ENCODE assay signal across 23 cellular contexts in genomic region chr10:64089648-64090047, GRCh38.
A peak's percentile ranks its signal among the peaks of the same experiment; 100 is the strongest.
DNase-seq lines count a peak whose midpoint lies in the region; ATAC-seq and TF ChIP-seq lines count a peak whose summit lies in the region.
"Had no signal": no experiment of that assay in that cellular context is flagged by ENCODE, and none has a peak within 500 bp of the region (broad histone marks: within the 10 kb centered on the region; RNA-seq: fewer than 3 reads in every experiment).

No MANE protein-coding gene starts in this region.

- no peak for ATAC-seq in GM23338
- no peak for ATAC-seq in HCT116
- ATAC-seq in GM19023 (IDR thresholded peaks at IDR 0.05; ENCODE audit: unreplicated experiment), result no peak
- ATAC-seq: GM12878 had no signal

- H3K27ac ChIP-seq in GM23338 (ENCODE audit: low read depth) (no peak overlapping the region), HCT116 (ENCODE audit: low read depth, low read length) (no peak overlapping the region)
- H3K27ac ChIP-seq: BLaER1 had no signal

- no peaks in the 10 kb centered on the region for H3K9me3 ChIP-seq in HCT116 (ENCODE audit: control insufficient read depth in 1 of 2, insufficient read depth in 1 of 2, low read depth in 1 of 2, low read length in 2 of 2)
- H3K9me3 ChIP-seq: BE2C, BLaER1 had no signal

- H3K9ac ChIP-seq in HCT116 (ENCODE audit: low read length), result no peak overlapping the region
- H3K9ac ChIP-seq: BLaER1 had no signal

- TF ChIP-seq RAD21 in HCT116 (IDR thresholded peaks at IDR 0.05; ENCODE audit: low read depth), result no peak

- CTCF ChIA-PET in HCT116 (lab: Charles Lee), result no interaction called here

- H3K4me2 ChIP-seq in GM23338 (no peak overlapping the region), HCT116 (ENCODE audit: low read length) (no peak overlapping the region)
- H3K4me2 ChIP-seq: BLaER1 had no signal

- intact Hi-C loops in HCT116 (cut with micrococcal nuclease), result no loop called here

- H3K79me2 ChIP-seq in GM23338 (replicated peaks; ENCODE audit: insufficient read depth), result no peaks in the 10 kb centered on the region
- no peaks in the 10 kb centered on the region for H3K79me2 ChIP-seq in HCT116 (ENCODE audit: insufficient read depth, low read length)

- POLR2A ChIA-PET in HCT116 (lab: Charles Lee), result no interaction called here

- H3K27me3 Mint-ChIP-seq in GM23338 (ENCODE audit: insufficient read depth, low read depth, poor library complexity), result peaks cover 18% of the 10 kb centered on the region
- H3K27me3 Mint-ChIP-seq: CD4-positive, CD25-positive, alpha-beta regulatory T cell had no signal

- H3K9me3 Mint-ChIP-seq in GM23338, result no peaks in the 10 kb centered on the region
- H3K9me3 Mint-ChIP-seq: CD4-positive, CD25-positive, alpha-beta regulatory T cell; CD8-positive, alpha-beta memory T cell had no signal

- no peaks in the 10 kb centered on the region for H4K20me1 ChIP-seq in GM23338 (replicated peaks; ENCODE audit: insufficient read depth)
- H4K20me1 ChIP-seq in HCT116 (ENCODE audit: insufficient read depth), result no peaks in the 10 kb centered on the region
- H4K20me1 ChIP-seq: BLaER1 had no signal

- H3K4me1 ChIP-seq in GM23338 (ENCODE audit: insufficient read depth), result peaks cover 20% of the 10 kb centered on the region
- peaks cover 0 to 8% of the 10 kb centered on the region in 2 experiments; a peak in 1 of 4 replicates for H3K4me1 ChIP-seq in HCT116 (ENCODE audit: control insufficient read depth in 1 of 2, insufficient read depth in 2 of 2, low read length in 2 of 2)
- H3K4me1 ChIP-seq: BE2C, BLaER1 had no signal

- TF ChIP-seq POLR2A in HCT116 (IDR thresholded peaks at IDR 0.05; ENCODE audit: borderline replicate concordance, extremely low read depth, insufficient read depth, insufficient read length), result no peak

- no peak overlapping the region for H3K27ac Mint-ChIP-seq in GM23338
- H3K27ac Mint-ChIP-seq: CD14-positive monocyte; CD4-positive, alpha-beta memory T cell; CD4-positive, CD25-positive, alpha-beta regulatory T cell; CD8-positive, alpha-beta memory T cell had no signal

- no peak overlapping the region for H3K4me3 Mint-ChIP-seq in GM23338
- H3K4me3 Mint-ChIP-seq: CD14-positive monocyte; CD4-positive, alpha-beta memory T cell; CD4-positive, CD25-positive, alpha-beta regulatory T cell; CD8-positive, alpha-beta memory T cell had no signal

- RAD21 ChIA-PET in HCT116 (lab: Charles Lee; ENCODE audit: low non-redundant PET in 1 of 2, low total read pairs in 2 of 2, uncharacterized antibody in 2 of 2, unreplicated experiment in 2 of 2), result no interaction called here

- H3K9me2 ChIP-seq in GM23338 (ENCODE audit: insufficient read depth) (no peaks in the 10 kb centered on the region), HCT116 (ENCODE audit: insufficient read depth) (no peaks in the 10 kb centered on the region)

- H3K4me1 Mint-ChIP-seq in GM23338, result peaks cover 30% of the 10 kb centered on the region
- H3K4me1 Mint-ChIP-seq: CD14-positive monocyte; CD4-positive, alpha-beta memory T cell; CD4-positive, CD25-positive, alpha-beta regulatory T cell; CD8-positive, alpha-beta memory T cell had no signal

- TF ChIP-seq CTCF in GM23338 (conservative IDR thresholded peaks at IDR 0.05; ENCODE audit: low read depth in 2 of 2) (no peak), HCT116 (IDR thresholded peaks at IDR 0.05 in 2 of 3, conservative IDR thresholded peaks at IDR 0.05 in 1 of 3; ENCODE audit: borderline replicate concordance in 1 of 3, insufficient read depth in 1 of 3, low read depth in 2 of 3, low read length in 2 of 3) (no peak)

- H2AFZ ChIP-seq in GM23338, result peak overlapping the region; percentile 25; the same call in 1 of the 2 replicates
- no peak overlapping the region for H2AFZ ChIP-seq in HCT116 (ENCODE audit: low read depth, low read length, poor library complexity, severe bottlenecking)

- BruUV-seq in HCT116 (replicated peaks; lab: Mats Ljungman, UMichigan), result no TSS peak

- peaks cover 17% of the 10 kb centered on the region; the same call in 1 of the 2 replicates for H3K27me3 ChIP-seq in GM23338 (ENCODE audit: insufficient read depth)
- no peaks in the 10 kb centered on the region for H3K27me3 ChIP-seq in HCT116 (ENCODE audit: insufficient read depth, low read length)
- H3K27me3 ChIP-seq: BE2C, BLaER1 had no signal

- no peaks in the 10 kb centered on the region for H3K36me3 Mint-ChIP-seq in GM23338 (ENCODE audit: low read depth)
- H3K36me3 Mint-ChIP-seq: CD14-positive monocyte; CD4-positive, alpha-beta memory T cell; CD4-positive, CD25-positive, alpha-beta regulatory T cell; CD8-positive, alpha-beta memory T cell had no signal

- no peak overlapping the region for H3K4me3 ChIP-seq in GM23338
- H3K4me3 ChIP-seq in HCT116 (replicated peaks in 1 of 2; ENCODE audit: low read depth in 1 of 2, low read length in 2 of 2), result no peak overlapping the region
- H3K4me3 ChIP-seq: BLaER1, GM12878 had no signal

- no peaks in the 10 kb centered on the region for H3F3A ChIP-seq in GM23338 (replicated peaks; ENCODE audit: low read depth)

- no peak for DNase-seq in GM23338 (ENCODE audit: low spot score)
- DNase-seq in HCT116 (ENCODE audit: low read depth, low spot score), result no peak
- peak; percentile 15 for DNase-seq in left kidney (ENCODE audit: low read depth, low spot score)
- DNase-seq in NCI-H2171 (lab: John Stamatoyannopoulos, UW), result no peak
- DNase-seq: 8988T; ACHN; BE2C; C1 segment of cervical spinal cord; CD4-positive, alpha-beta memory T cell; CD4-positive, CD25-positive, alpha-beta regulatory T cell; CD8-positive, alpha-beta memory T cell; COR-L47; DMS 273 treated with DMSO at 0.1 percent for 48 hours; DMS153; DMS53; DMS79; DND-41; EL; GDM1 had no signal

- H3K36me3 ChIP-seq in GM23338 (ENCODE audit: insufficient read depth) (no peaks in the 10 kb centered on the region), HCT116 (ENCODE audit: control insufficient read depth in 1 of 2, insufficient read depth in 2 of 2, low read length in 2 of 2) (no peaks in the 10 kb centered on the region)
- H3K36me3 ChIP-seq: BE2C, BLaER1 had no signal

TF ChIP-seq in GM23338, 12 proteins besides CTCF, POLR2A, EP300 and RAD21 (continues in another document):
- TF ChIP-seq ZNF331 (CRISPR knock-in tag; IDR thresholded peaks at IDR 0.05; ENCODE audit: low read depth), result no peak
- TF ChIP-seq JUNB (IDR thresholded peaks at IDR 0.05; ENCODE audit: unreplicated experiment), result no peak
- TF ChIP-seq EZH2phosphoT487 (IDR thresholded peaks at IDR 0.05; ENCODE audit: unreplicated experiment), result no peak
- no peak for TF ChIP-seq CREB1 (CRISPR knock-in tag; IDR thresholded peaks at IDR 0.05; ENCODE audit: low read depth)
- TF ChIP-seq ZNF114 (CRISPR knock-in tag; IDR thresholded peaks at IDR 0.05), result no peak

TF ChIP-seq in HCT116, 20 proteins besides CTCF, POLR2A, EP300 and RAD21:
- TF ChIP-seq JUND (IDR thresholded peaks at IDR 0.05) (no peak), YY1 (IDR thresholded peaks at IDR 0.05; ENCODE audit: extremely low read depth, insufficient replicate concordance, low read depth, low read length) (no peak), EGR1 (IDR thresholded peaks at IDR 0.05; ENCODE audit: low read depth) (no peak), TCF7L2 (IDR thresholded peaks at IDR 0.05; ENCODE audit: borderline replicate concordance, extremely low read depth, insufficient read depth, insufficient read length) (peak; percentile 61), ELF1 (IDR thresholded peaks at IDR 0.05; ENCODE audit: borderline replicate concordance, low read depth) (no peak), REST (IDR thresholded peaks at IDR 0.05; ENCODE audit: low read depth) (no peak), POLR2AphosphoS5 (IDR thresholded peaks at IDR 0.05; ENCODE audit: low read depth, low read length) (no peak)
